In genomic region chr17:58322581-58323419, GRCh38 we compare ENCODE assay signal across 23 cellular contexts. TPM values are rescaled to one million over a fixed set of nuclear protein-coding genes. Genes with fewer than 3 reads are reported as not detected.
DNase-seq lines count a peak whose midpoint lies in the region; ATAC-seq and TF ChIP-seq lines count a peak whose summit lies in the region.
"Had no signal": no experiment of that assay in that cellular context is flagged by ENCODE, and none has a peak within 500 bp of the region (broad histone marks: within the 10 kb centered on the region; RNA-seq: fewer than 3 reads in every experiment).

No MANE protein-coding gene starts in this region.

- POLR2A ChIA-PET in activated CD4-positive, alpha-beta T cell treated with anti-CD3 and anti-CD28 coated beads, Interleukin-2, amount 10 ng/mL, durations not matched to agents 7 days and 5 days (lab: Charles Lee): interaction anchor here (0.6 to 1.2 kb wide), 3 partner anchors 13 to 29 kb away, joined by 3 to 5 read pairs (median 4); partner anchors contain the start of gene SUPT4H1

- no peaks in the 10 kb centered on the region for H3K9me3 ChIP-seq in endodermal cell (ENCODE audit: control insufficient read depth, low read length)
- H3K9me3 ChIP-seq: heart left ventricle, prostate gland had no signal

- no peaks in the 10 kb centered on the region for H3K9me3 Mint-ChIP-seq in activated CD4-positive, alpha-beta T cell treated with anti-CD3 and anti-CD28 coated beads, Interleukin-2, amount 10 ng/mL, durations not matched to agents 7 days and 5 days
- no peaks in the 10 kb centered on the region for H3K9me3 Mint-ChIP-seq in endodermal cell
- H3K9me3 Mint-ChIP-seq: naive B cell had no signal

- H3K36me3 ChIP-seq in H7 (replicated peaks; ENCODE audit: control insufficient read depth, insufficient read depth, low read length) (peaks cover 3% of the 10 kb centered on the region), endodermal cell (ENCODE audit: control insufficient read depth, insufficient read depth, low read length) (no peaks in the 10 kb centered on the region)
- H3K36me3 ChIP-seq: prostate gland had no signal

- peaks cover 10% of the 10 kb centered on the region for H3K36me3 Mint-ChIP-seq in activated CD4-positive, alpha-beta T cell treated with anti-CD3 and anti-CD28 coated beads, Interleukin-2, amount 10 ng/mL, durations not matched to agents 7 days and 5 days (ENCODE audit: low read depth)
- H3K36me3 Mint-ChIP-seq in endodermal cell (ENCODE audit: low read depth): peaks cover 6% of the 10 kb centered on the region
- H3K36me3 Mint-ChIP-seq: naive B cell had no signal

- no peak overlapping the region for H3K4me3 Mint-ChIP-seq in activated CD4-positive, alpha-beta T cell treated with anti-CD3 and anti-CD28 coated beads, Interleukin-2, amount 10 ng/mL, durations not matched to agents 7 days and 5 days
- peak overlapping the region; percentile 61 for H3K4me3 Mint-ChIP-seq in endodermal cell

- CTCF ChIA-PET in activated CD4-positive, alpha-beta T cell treated with anti-CD3 and anti-CD28 coated beads, Interleukin-2, amount 10 ng/mL, durations not matched to agents 7 days and 5 days (lab: Charles Lee): interaction anchor here (0.5 to 3.4 kb wide), 8 partner anchors 10 to 123 kb away, joined by 5 to 10 read pairs (median 6); partner anchors contain the start of genes RNF43 and SUPT4H1

- TF ChIP-seq CTCF in endodermal cell (conservative IDR thresholded peaks at IDR 0.05): no peak

- H3K4me1 Mint-ChIP-seq in activated CD4-positive, alpha-beta T cell treated with anti-CD3 and anti-CD28 coated beads, Interleukin-2, amount 10 ng/mL, durations not matched to agents 7 days and 5 days: peaks cover 23% of the 10 kb centered on the region
- H3K4me1 Mint-ChIP-seq in endodermal cell: peaks cover 12% of the 10 kb centered on the region

- WGBS in endodermal cell (ENCODE audit: insufficient coverage in 1 of 2, insufficient read length in 1 of 2), 2 experiments: 94 to 95% methylated on average over 6 to 15 of the region's 15 CpGs

- H3K27me3 ChIP-seq in H7 (ENCODE audit: control insufficient read depth, insufficient read depth, low read length) (peaks cover 23% of the 10 kb centered on the region), endodermal cell (ENCODE audit: control insufficient read depth, insufficient read depth, low read length, poor library complexity, severe bottlenecking) (peaks cover 8% of the 10 kb centered on the region)

- H3K27ac ChIP-seq in endodermal cell (ENCODE audit: low read depth, low read length): no peak overlapping the region

- DNase-seq in activated CD4-positive, alpha-beta T cell treated with anti-CD3 and anti-CD28 coated beads, Interleukin-2, amount 10 ng/mL, durations not matched to agents 7 days and 5 days: no peak
- DNase-seq in activated CD4-positive, alpha-beta T cell treated with anti-CD3 and anti-CD28 coated beads, Interleukin-2, amount 50 U/mL, for 4 hours: no peak
- DNase-seq in H7 (peak; percentile 46), endodermal cell (no peak), posterior vena cava (ENCODE audit: low spot score) (peak; percentile 53), COLO829 (ENCODE audit: low spot score) (no peak)
- DNase-seq: activated CD8-positive, alpha-beta memory T cell treated with anti-CD3 and anti-CD28 coated beads, Interleukin-2, amount 50 U/mL, for 48 hours; activated naive CD4-positive, alpha-beta T cell treated with anti-CD3 and anti-CD28 coated beads, Interleukin-2, amount 50 U/mL, for 16 hours; DMS153; GF-D8; naive B cell; NCI-H1417 treated with DMSO at 0.1 percent for 48 hours; T1000 had no signal

- H3K9ac ChIP-seq in endodermal cell (ENCODE audit: extremely low read depth, low read length, poor library complexity, severe bottlenecking): no peak overlapping the region

- H3K4me3 ChIP-seq in H7 (ENCODE audit: insufficient read depth, low read depth, low read length) (no peak overlapping the region), endodermal cell (ENCODE audit: low read length) (no peak overlapping the region)

- intact Hi-C loops in posterior vena cava (cut with DNase I): no loop called here

- peak overlapping the region; percentile 48 for H3K27ac Mint-ChIP-seq in activated CD4-positive, alpha-beta T cell treated with anti-CD3 and anti-CD28 coated beads, Interleukin-2, amount 10 ng/mL, durations not matched to agents 7 days and 5 days
- H3K27ac Mint-ChIP-seq in endodermal cell: no peak overlapping the region

- peaks cover 4% of the 10 kb centered on the region for H3K27me3 Mint-ChIP-seq in activated CD4-positive, alpha-beta T cell treated with anti-CD3 and anti-CD28 coated beads, Interleukin-2, amount 10 ng/mL, durations not matched to agents 7 days and 5 days
- H3K27me3 Mint-ChIP-seq in endodermal cell (ENCODE audit: insufficient read depth): peaks cover 52% of the 10 kb centered on the region
- H3K27me3 Mint-ChIP-seq: naive B cell had no signal

- ATAC-seq in HG03378 (IDR thresholded peaks at IDR 0.05; ENCODE audit: unreplicated experiment): no peak
- ATAC-seq in HG03135 (IDR thresholded peaks at IDR 0.05; ENCODE audit: unreplicated experiment): no peak
- ATAC-seq: activated CD4-positive, CD25-positive, alpha-beta regulatory T cell treated with anti-CD3 and anti-CD28 coated beads, Interleukin-2, amount 50 U/mL, for 24 hours; Panc1 had no signal

- no peaks in the 10 kb centered on the region for H3K4me1 ChIP-seq in endodermal cell (ENCODE audit: control insufficient read depth, insufficient read depth, low read length)
- H3K4me1 ChIP-seq: prostate gland had no signal

RNA-seq across cellular contexts. Expression of gene TSPOAP1, which starts 5.8 kb away (rescaled TPM):
- 10 to 100 TPM; 44.1 to 57.5 TPM for total RNA-seq in activated CD4-positive, alpha-beta T cell treated with anti-CD3 and anti-CD28 coated beads, Interleukin-2, amount 10 ng/mL, durations not matched to agents 7 days and 5 days
- 4.2 and 11.6 TPM in 2 replicates for total RNA-seq in H7 (2014; rRNA removed; shearing (Covaris generic))
- total RNA-seq in endodermal cell: 10 to 100 TPM; 31.3 to 36.8 TPM
- polyA plus RNA-seq in endodermal cell (2013, experiment 1 of 2): 24.0 TPM
- polyA plus RNA-seq in endodermal cell (2013, experiment 2 of 2): 22.4 TPM
- 1 to 10 TPM; 8.2 to 10.0 TPM for total RNA-seq in posterior vena cava
- total RNA-seq: SK-MEL-5 had no signal

RNA-seq across cellular contexts. Expression of gene SUPT4H1, which starts 29.2 kb away (rescaled TPM):
- total RNA-seq in activated CD4-positive, alpha-beta T cell treated with anti-CD3 and anti-CD28 coated beads, Interleukin-2, amount 10 ng/mL, durations not matched to agents 7 days and 5 days: 10 to 100 TPM; 66.1 to 69.0 TPM
- 88.8 and 91.6 TPM in 2 replicates for total RNA-seq in H7 (2014; rRNA removed; shearing (Covaris generic))
- total RNA-seq in endodermal cell: 10 to 100 TPM; 97.2 to 98.8 TPM
- polyA plus RNA-seq in endodermal cell (2013, experiment 1 of 2): 87.0 TPM
- 73.6 TPM for polyA plus RNA-seq in endodermal cell (2013, experiment 2 of 2)
- 10 to 100 TPM; 48.4 to 50.1 TPM for total RNA-seq in posterior vena cava

RNA-seq across cellular contexts. Expression of gene MPO, which starts 42.1 kb away (rescaled TPM):
- not detected for total RNA-seq in activated CD4-positive, alpha-beta T cell treated with anti-CD3 and anti-CD28 coated beads, Interleukin-2, amount 10 ng/mL, durations not matched to agents 7 days and 5 days
- not detected in 2 replicates for total RNA-seq in H7 (2014; rRNA removed; shearing (Covaris generic))
- total RNA-seq in endodermal cell (not detected), posterior vena cava (under 1 TPM; 0.74 to 0.86 TPM)
- not detected for polyA plus RNA-seq in endodermal cell (2013, experiment 1 of 2)
- polyA plus RNA-seq in endodermal cell (2013, experiment 2 of 2): not detected
- total RNA-seq: A673, astrocyte, lung microvascular endothelial cell, SK-MEL-5 had no signal

Comparison
In these comparisons a context has a peak if more than half of its experiments do, and no peak if none do; other contexts are left out.
1. DNase-seq: peak in H7 (single experiment) and posterior vena cava (single experiment); none in activated CD4-positive, alpha-beta T cell treated with anti-CD3 and anti-CD28 coated beads, Interleukin-2, amount 10 ng/mL, durations not matched to agents 7 days and 5 days (single experiment), activated CD4-positive, alpha-beta T cell treated with anti-CD3 and anti-CD28 coated beads, Interleukin-2, amount 50 U/mL, for 4 hours (0 of 2), endodermal cell (single experiment) and COLO829 (single experiment).